In genomic region chr14:75307700-75308379, GRCh38 we compare ENCODE assay signal across 8 cellular contexts. TPM values are rescaled to one million over a fixed set of nuclear protein-coding genes. Genes with fewer than 3 reads are reported as not detected.
DNase-seq lines count a peak whose midpoint lies in the region; ATAC-seq and TF ChIP-seq lines count a peak whose summit lies in the region.

No MANE protein-coding gene starts in this region.

- peaks cover 0 to 3% (median 0%) of the 10 kb centered on the region in 11 donors for H3K9me3 Mint-ChIP-seq in naive thymus-derived CD4-positive, alpha-beta T cell

- peaks cover 9% of the 10 kb centered on the region for H3K4me1 ChIP-seq in Karpas-422 (ENCODE audit: low read length)
- H3K4me1 ChIP-seq in esophagus muscularis mucosa, result peaks cover 25 to 35% (median 33%) of the 10 kb centered on the region in 4 donors
- peaks cover 0 to 3% of the 10 kb centered on the region in 2 donors for H3K4me1 ChIP-seq in naive thymus-derived CD4-positive, alpha-beta T cell (ENCODE audit: control insufficient read depth in 2 of 2, insufficient read depth in 2 of 2, low read length in 2 of 2)
- H3K4me1 ChIP-seq in stomach, result peaks cover 13 to 32% (median 23%) of the 10 kb centered on the region in 4 donors

- peak; percentile 75 for ATAC-seq in naive thymus-derived CD4-positive, alpha-beta T cell
- no peak for ATAC-seq in HG02870 (IDR thresholded peaks at IDR 0.05; ENCODE audit: unreplicated experiment)

- no peaks in the 10 kb centered on the region; the same call in 1 of the 2 replicates for H4K20me1 ChIP-seq in Karpas-422 (ENCODE audit: insufficient read depth, low read depth, low read length)

- H3K4me3 ChIP-seq in Karpas-422 (ENCODE audit: low read length), result no peak overlapping the region
- H3K4me3 ChIP-seq in esophagus muscularis mucosa, result no peak overlapping the region
- no peak overlapping the region for H3K4me3 ChIP-seq in naive thymus-derived CD4-positive, alpha-beta T cell (ENCODE audit: low read length)
- no peak overlapping the region for H3K4me3 ChIP-seq in stomach

- intact Hi-C loops in esophagus muscularis mucosa (cut with DNase I), result loop anchor here (1.0 kb wide), 1 partner anchor 180 kb away; no protein-coding TSS in a partner anchor
- intact Hi-C loops in naive thymus-derived CD4-positive, alpha-beta T cell (cut with micrococcal nuclease), result loop anchor here (1.0 to 10.0 kb wide), 9 partner anchors 27 to 363 kb away; no protein-coding TSS in a partner anchor
- intact Hi-C loops in stomach (cut with DNase I; ENCODE audit: low total_unique reads), result loop anchor here (5.0 kb wide), 1 partner anchor 184 kb away; no protein-coding TSS in a partner anchor

- H2AFZ ChIP-seq in Karpas-422 (ENCODE audit: low read length), result no peak overlapping the region

- WGBS in esophagus muscularis mucosa, result 18% methylated on average over 11 of the region's 12 CpGs
- WGBS in stomach, 5 donors, result 18 to 20% (median 19%) methylated on average over 12 of the region's 12 CpGs

- H3K4me3 Mint-ChIP-seq in naive thymus-derived CD4-positive, alpha-beta T cell, result no peak overlapping the region

- H3K27ac ChIP-seq in Karpas-422 (ENCODE audit: low read length) (no peak overlapping the region), esophagus muscularis mucosa (replicated peaks in 1 of 4) (no peak overlapping the region), stomach (no peak overlapping the region)
- H3K27ac ChIP-seq in naive thymus-derived CD4-positive, alpha-beta T cell (ENCODE audit: low read depth, low read length), result no peak overlapping the region

- TF ChIP-seq POLR2A in esophagus muscularis mucosa (IDR thresholded peaks at IDR 0.05; ENCODE audit: low read depth) (no peak), stomach (IDR thresholded peaks at IDR 0.05) (no peak)

- TF ChIP-seq EP300 in esophagus muscularis mucosa (IDR thresholded peaks at IDR 0.05), result no peak
- no peak for TF ChIP-seq EP300 in stomach (IDR thresholded peaks at IDR 0.05)

- no peaks in the 10 kb centered on the region for H3K9me3 ChIP-seq in Karpas-422 (ENCODE audit: low read length)
- no peaks in the 10 kb centered on the region for H3K9me3 ChIP-seq in esophagus muscularis mucosa
- H3K9me3 ChIP-seq in naive thymus-derived CD4-positive, alpha-beta T cell (ENCODE audit: control insufficient read depth in 2 of 3, low read length in 3 of 3), result no peaks in the 10 kb centered on the region
- H3K9me3 ChIP-seq in stomach, result no peaks in the 10 kb centered on the region

- POLR2A ChIA-PET in naive thymus-derived CD4-positive, alpha-beta T cell (lab: Charles Lee), result no interaction called here

- no peaks in the 10 kb centered on the region for H3K79me2 ChIP-seq in Karpas-422 (ENCODE audit: low read length)

- no peaks in the 10 kb centered on the region for H3K9me2 ChIP-seq in Karpas-422 (replicated peaks; ENCODE audit: insufficient read depth, low read length)

- no peaks in the 10 kb centered on the region for H3K36me3 ChIP-seq in Karpas-422 (ENCODE audit: insufficient read depth, low read length)
- no peaks in the 10 kb centered on the region for H3K36me3 ChIP-seq in esophagus muscularis mucosa
- no peaks in the 10 kb centered on the region for H3K36me3 ChIP-seq in naive thymus-derived CD4-positive, alpha-beta T cell (ENCODE audit: control insufficient read depth in 2 of 3, insufficient read depth in 3 of 3, low read length in 3 of 3)
- no peaks in the 10 kb centered on the region for H3K36me3 ChIP-seq in stomach

- no peaks in the 10 kb centered on the region for H3K27me3 ChIP-seq in Karpas-422 (ENCODE audit: low read length)
- no peaks in the 10 kb centered on the region for H3K27me3 ChIP-seq in esophagus muscularis mucosa
- H3K27me3 ChIP-seq in naive thymus-derived CD4-positive, alpha-beta T cell (ENCODE audit: control insufficient read depth in 2 of 2, insufficient read depth in 2 of 2, low read length in 2 of 2), result no peaks in the 10 kb centered on the region
- H3K27me3 ChIP-seq in stomach, result no peaks in the 10 kb centered on the region

- DNase-seq in DMS53 (lab: John Stamatoyannopoulos, UW), result peak; percentile 90
- peak; percentile 91 for DNase-seq in Karpas-422
- peak; percentile 78 for DNase-seq in OCI-M1 (lab: John Stamatoyannopoulos, UW)
- DNase-seq in activated T-cell treated with anti-CD3 and anti-CD28 coated beads for 48 hours (ENCODE audit: low read depth), result peak; percentile 71
- no peak for DNase-seq in esophagus muscularis mucosa (ENCODE audit: extremely low spot score)
- DNase-seq in naive thymus-derived CD4-positive, alpha-beta T cell, result peak; percentile 36 to 76 (median 59)
- DNase-seq in stomach, result peak; percentile 91

- H3K4me2 ChIP-seq in Karpas-422 (ENCODE audit: low read depth, low read length, poor library complexity, severe bottlenecking), result no peak overlapping the region

- CTCF ChIA-PET in naive thymus-derived CD4-positive, alpha-beta T cell (lab: Charles Lee), result interaction anchor here (0.7 to 3.0 kb wide), 8 partner anchors 27 to 349 kb away, joined by 3 to 21 read pairs (median 5); no protein-coding TSS in a partner anchor

- H3K27ac Mint-ChIP-seq in naive thymus-derived CD4-positive, alpha-beta T cell, result peak overlapping the region in 1 of 9 donors; percentile 20

- H3K27me3 Mint-ChIP-seq in naive thymus-derived CD4-positive, alpha-beta T cell, result peaks cover 0 to 6% (median 0%) of the 10 kb centered on the region in 5 donors

- peaks cover 4 to 25% (median 11%) of the 10 kb centered on the region in 7 donors for H3K4me1 Mint-ChIP-seq in naive thymus-derived CD4-positive, alpha-beta T cell

- TF ChIP-seq CTCF in esophagus muscularis mucosa (IDR thresholded peaks at IDR 0.05) (peak; percentile 92 to 94 (median 93)), stomach (IDR thresholded peaks at IDR 0.05) (peak in 5 of 7 experiments; percentile 80 to 89 (median 85))

- H3K36me3 Mint-ChIP-seq in naive thymus-derived CD4-positive, alpha-beta T cell, result no peaks in the 10 kb centered on the region

- H3K9ac ChIP-seq in Karpas-422 (ENCODE audit: low read length), result no peak overlapping the region

RNA-seq across cellular contexts. Expression of gene FOS, which starts 29.2 kb away (rescaled TPM):
- 3.8 and 5.5 TPM in 2 replicates for total RNA-seq in Karpas-422 (2014; rRNA removed; shearing (Covaris generic); ENCODE audit: low replicate concordance)
- total RNA-seq in esophagus muscularis mucosa (100 to 1,000 TPM in 2 of 4 donors, 10 to 100 TPM in 2; 68.6 to 695 (median 143) TPM), stomach (1,000 to 10,000 TPM in 1 of 5 donors, 100 to 1,000 TPM in 4; 134 to 1,274 (median 649) TPM)
- total RNA-seq in naive thymus-derived CD4-positive, alpha-beta T cell, result 1,000 to 10,000 TPM in 2 of 5 experiments, 10 to 100 TPM in 2, 1 to 10 TPM in 1; 9.4 to 4,557 (median 14.4) TPM
- 10 to 100 TPM; 27.5 to 96.7 TPM for polyA plus RNA-seq in naive thymus-derived CD4-positive, alpha-beta T cell
- 10 to 100 TPM; 62.2 to 82.0 (median 77.1) TPM for polyA plus RNA-seq in stomach
